27 cellular contexts compared by ENCODE assay signal in genomic region chr2:154758871-154759270, GRCh38.
A peak's percentile ranks its signal among the peaks of the same experiment; 100 is the strongest.
DNase-seq lines count a peak whose midpoint lies in the region; ATAC-seq lines count a peak whose summit lies in the region.
"Had no signal": no experiment of that assay in that cellular context is flagged by ENCODE, and none has a peak within 500 bp of the region (broad histone marks: within the 10 kb centered on the region; RNA-seq: fewer than 3 reads in every experiment).

No MANE protein-coding gene starts in this region.

- no peaks in the 10 kb centered on the region for H3K36me3 Mint-ChIP-seq in activated naive CD8-positive, alpha-beta T cell treated with anti-CD3 and anti-CD28 coated beads, Interleukin-2, amount 50 U/mL, for 24 hours (ENCODE audit: low read depth)
- H3K36me3 Mint-ChIP-seq: CD8-positive, alpha-beta T cell had no signal

- ATAC-seq in activated naive CD8-positive, alpha-beta T cell treated with anti-CD3 and anti-CD28 coated beads, Interleukin-2, amount 50 U/mL, for 24 hours = no peak
- ATAC-seq in activated CD4-positive, CD25-positive, alpha-beta regulatory T cell treated with anti-CD3 and anti-CD28 coated beads, Interleukin-2, amount 50 U/mL, for 24 hours = no peak
- ATAC-seq: CD8-positive, alpha-beta T cell; GM23338; PC-3 had no signal

- in situ Hi-C loops in G401 (cut with HindIII; ENCODE audit: low sequenced_read_pairs) = no loop called here
- in situ Hi-C loops in SK-MEL-5 (cut with HindIII; ENCODE audit: low pct_unique_long_range_greater_than_20kb, low sequenced_read_pairs) = no loop called here

- H3K4me3 Mint-ChIP-seq in activated naive CD8-positive, alpha-beta T cell treated with anti-CD3 and anti-CD28 coated beads, Interleukin-2, amount 50 U/mL, for 24 hours = no peak overlapping the region
- H3K4me3 Mint-ChIP-seq: B cell; CD8-positive, alpha-beta T cell; GM23338; H9; T-helper 2 cell treated with Interferon-gamma antibody and Interleukin-4, amounts not matched to agents 5 μg/mL and 100 μg/mL, for 36 hours had no signal

- no peaks in the 10 kb centered on the region for H3K9me3 Mint-ChIP-seq in activated naive CD8-positive, alpha-beta T cell treated with anti-CD3 and anti-CD28 coated beads, Interleukin-2, amount 50 U/mL, for 24 hours
- H3K9me3 Mint-ChIP-seq: CD8-positive, alpha-beta T cell; GM23338; T-helper 2 cell treated with Interferon-gamma antibody and Interleukin-4, amounts not matched to agents 5 μg/mL and 100 μg/mL, for 36 hours had no signal

- no peak overlapping the region for H3K27ac Mint-ChIP-seq in activated naive CD8-positive, alpha-beta T cell treated with anti-CD3 and anti-CD28 coated beads, Interleukin-2, amount 50 U/mL, for 24 hours
- H3K27ac Mint-ChIP-seq: B cell; CD8-positive, alpha-beta T cell; GM23338; H9; T-helper 2 cell treated with Interferon-gamma antibody and Interleukin-4, amounts not matched to agents 5 μg/mL and 100 μg/mL, for 36 hours had no signal

- H3K4me1 Mint-ChIP-seq in activated naive CD8-positive, alpha-beta T cell treated with anti-CD3 and anti-CD28 coated beads, Interleukin-2, amount 50 U/mL, for 24 hours = no peaks in the 10 kb centered on the region
- H3K4me1 Mint-ChIP-seq: B cell had no signal

- DNase-seq in G401 (ENCODE audit: low spot score) (peak; percentile 65), NCI-H2171 (lab: John Stamatoyannopoulos, UW) (peak; percentile 8), SK-MEL-5 (ENCODE audit: low read depth, low spot score) (peak; percentile 5), renal cortical epithelial cell (ENCODE audit: low read depth) (peak; percentile 9), EL (no peak)
- no peak for DNase-seq in activated naive CD8-positive, alpha-beta T cell treated with anti-CD3 and anti-CD28 coated beads, Interleukin-2, amount 50 U/mL, for 24 hours
- DNase-seq: Caco-2; CD8-positive, alpha-beta T cell; DMS153; DND-41; H9; Karpas-422; NCI-H1092 treated with DMSO at 0.1 percent for 48 hours; NCI-H1436; NCI-H1930; NCI-H2107; NCI-H226; NCI-H526; NCI-H82; NK-92 treated with Interleukin-12 subunit alpha and Interleukin-12 subunit beta, amount 100 ng/mL, for 24 hours; PC-3; SJCRH30; T-helper 1 cell had no signal

- no peaks in the 10 kb centered on the region for H3K27me3 Mint-ChIP-seq in activated naive CD8-positive, alpha-beta T cell treated with anti-CD3 and anti-CD28 coated beads, Interleukin-2, amount 50 U/mL, for 24 hours
- H3K27me3 Mint-ChIP-seq: B cell had no signal

Comparison
In these comparisons a context has a peak if more than half of its experiments do, and no peak if none do; other contexts are left out.
1. DNase-seq: peak in G401 (single experiment), NCI-H2171 (single experiment), SK-MEL-5 (single experiment) and renal cortical epithelial cell (single experiment); none in EL (single experiment) and activated naive CD8-positive, alpha-beta T cell treated with anti-CD3 and anti-CD28 coated beads, Interleukin-2, amount 50 U/mL, for 24 hours (single experiment).